Comparison of ENCODE assay signal across 1 cellular context in genomic region chr16:54102888-54103866, GRCh38.
A peak's percentile ranks its signal among the peaks of the same experiment; 100 is the strongest.
TF ChIP-seq lines count a peak whose summit lies in the region.

No MANE protein-coding gene starts in this region.

TF ChIP-seq in HepG2, 621 proteins besides CTCF, POLR2A, EP300 and RAD21 (continued from another document and continues in another):
- TF ChIP-seq ZNF318 (CRISPR knock-in tag; IDR thresholded peaks at IDR 0.05) = no peak
- no peak for TF ChIP-seq E2F2 (CRISPR knock-in tag; IDR thresholded peaks at IDR 0.05; ENCODE audit: borderline replicate concordance)
- no peak for TF ChIP-seq ZNF3 (CRISPR knock-in tag; IDR thresholded peaks at IDR 0.05)
- TF ChIP-seq MIER3 (CRISPR knock-in tag; IDR thresholded peaks at IDR 0.05; ENCODE audit: borderline replicate concordance) = peak; percentile 80; the same call in 1 of the 2 replicates
- peak; percentile 71 for TF ChIP-seq SIX1 (CRISPR knock-in tag; IDR thresholded peaks at IDR 0.05; ENCODE audit: borderline replicate concordance)
- TF ChIP-seq CREBL2 (CRISPR knock-in tag; IDR thresholded peaks at IDR 0.05; ENCODE audit: borderline replicate concordance) = no peak
- no peak for TF ChIP-seq ZBTB26 (CRISPR knock-in tag; IDR thresholded peaks at IDR 0.05; ENCODE audit: borderline replicate concordance)
- TF ChIP-seq ZZZ3 (CRISPR knock-in tag; IDR thresholded peaks at IDR 0.05; ENCODE audit: borderline replicate concordance) = no peak
- TF ChIP-seq ARID2 (CRISPR knock-in tag; IDR thresholded peaks at IDR 0.05; ENCODE audit: borderline replicate concordance) = no peak
- no peak for TF ChIP-seq BRF2 (CRISPR knock-in tag; IDR thresholded peaks at IDR 0.05)
- no peak for TF ChIP-seq SRSF1 (optimal IDR thresholded peaks at IDR 0.05; ENCODE audit: low read depth, low read length)
- TF ChIP-seq MLX (CRISPR knock-in tag; IDR thresholded peaks at IDR 0.05) = peak; percentile 74; the same call in 1 of the 2 replicates
- TF ChIP-seq HCFC1 (IDR thresholded peaks at IDR 0.05; ENCODE audit: low read depth, low read length) = no peak
- no peak for TF ChIP-seq SP1 (IDR thresholded peaks at IDR 0.05)
- no peak for TF ChIP-seq SP1 (CRISPR knock-in tag; IDR thresholded peaks at IDR 0.05)
- TF ChIP-seq AFF4 (CRISPR knock-in tag; IDR thresholded peaks at IDR 0.05) = no peak
- no peak for TF ChIP-seq FOXK2 (IDR thresholded peaks at IDR 0.05)
- peak; percentile 68; the same call in 1 of the 2 replicates for TF ChIP-seq ZSCAN20 (CRISPR knock-in tag; IDR thresholded peaks at IDR 0.05; ENCODE audit: borderline replicate concordance)
- TF ChIP-seq CEBPZ (IDR thresholded peaks at IDR 0.05; ENCODE audit: low read length) = no peak
- TF ChIP-seq TFE3 (CRISPR knock-in tag; IDR thresholded peaks at IDR 0.05) = peak; percentile 78
- no peak for TF ChIP-seq POLR2AphosphoS2 (IDR thresholded peaks at IDR 0.05; ENCODE audit: low read depth, low read length)
- TF ChIP-seq SMARCE1 (IDR thresholded peaks at IDR 0.05; ENCODE audit: borderline replicate concordance) = no peak
- no peak for TF ChIP-seq ZMAT5 (CRISPR knock-in tag; IDR thresholded peaks at IDR 0.05; ENCODE audit: borderline replicate concordance, low read depth)
- TF ChIP-seq NR1H2 (CRISPR knock-in tag; IDR thresholded peaks at IDR 0.05; ENCODE audit: borderline replicate concordance, low read depth) = no peak
- no peak for TF ChIP-seq NRL (CRISPR knock-in tag; IDR thresholded peaks at IDR 0.05; ENCODE audit: borderline replicate concordance)
- TF ChIP-seq ZNF772 (CRISPR knock-in tag; IDR thresholded peaks at IDR 0.05) = no peak
- peak; percentile 99 for TF ChIP-seq NR2F6 (IDR thresholded peaks at IDR 0.05)
- TF ChIP-seq NR2F6 (CRISPR knock-in tag; IDR thresholded peaks at IDR 0.05) = peak; percentile 99
- peak; percentile 65; the same call in 1 of the 2 replicates for TF ChIP-seq KLF11 (CRISPR knock-in tag; IDR thresholded peaks at IDR 0.05)
- no peak for TF ChIP-seq ATF4 (CRISPR knock-in tag; IDR thresholded peaks at IDR 0.05)
- TF ChIP-seq MXD1 (CRISPR knock-in tag; IDR thresholded peaks at IDR 0.05) = no peak
- no peak for TF ChIP-seq TMF1 (CRISPR knock-in tag; IDR thresholded peaks at IDR 0.05; ENCODE audit: low read depth)
